Comparison of ENCODE assay signal across 10 cellular contexts in genomic region chr19:48786422-48786821, GRCh38. TPM values are rescaled to one million over a fixed set of nuclear protein-coding genes. Genes with fewer than 3 reads are reported as not detected.
"Had no signal": no experiment of that assay in that cellular context is flagged by ENCODE, and none has a peak within 500 bp of the region (broad histone marks: within the 10 kb centered on the region; RNA-seq: fewer than 3 reads in every experiment).

No MANE protein-coding gene starts in this region.

RNA-seq across cellular contexts. Expression of gene FGF21, which starts 31.1 kb away (rescaled TPM):
- total RNA-seq: OCI-LY7, PC-3, Peyer's patch, Right ventricle myocardium inferior, Right ventricle myocardium superior, RPMI7951, SJCRH30, SJSA1, SK-MEL-5 had no signal
- polyA plus RNA-seq: SK-N-SH had no signal

RNA-seq across cellular contexts. Expression of gene FUT1, which starts 34.0 kb away (rescaled TPM):
- total RNA-seq: SJCRH30, SJSA1 had no signal

RNA-seq across cellular contexts. Expression of gene IZUMO1, which starts 39.7 kb away (rescaled TPM):
- total RNA-seq: OCI-LY7, PC-3, Peyer's patch, SJCRH30, SJSA1, SK-MEL-5 had no signal
